ENCODE assay signal across 18 cellular contexts in the genomic region with DNA sequence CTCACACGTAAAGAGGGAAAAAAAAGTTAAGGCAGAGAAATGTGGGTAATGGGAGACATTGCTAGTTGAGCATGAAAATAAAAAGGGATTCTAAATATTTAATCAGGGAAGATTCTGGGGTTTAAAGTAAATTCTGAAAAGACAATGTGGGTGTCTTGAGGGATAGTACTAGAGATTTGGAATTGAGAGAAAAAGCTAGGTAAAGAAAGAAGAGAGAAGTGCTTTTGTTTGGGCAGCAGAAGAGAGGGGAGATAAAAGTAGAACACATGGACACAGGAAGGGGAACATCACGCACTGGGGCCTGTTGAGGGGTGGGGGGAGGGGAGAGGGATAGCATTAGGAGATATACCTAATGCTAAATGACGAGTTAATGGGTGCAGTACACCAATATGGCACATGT. TPM values are rescaled to one million over a fixed set of nuclear protein-coding genes. Genes with fewer than 3 reads are reported as not detected.
A peak's percentile ranks its signal among the peaks of the same experiment; 100 is the strongest.
DNase-seq lines count a peak whose midpoint lies in the region; ATAC-seq and TF ChIP-seq lines count a peak whose summit lies in the region.
"Had no signal": no experiment of that assay in that cellular context is flagged by ENCODE, and none has a peak within 500 bp of the region (broad histone marks: within the 10 kb centered on the region; RNA-seq: fewer than 3 reads in every experiment).

No MANE protein-coding gene starts in this region.

- peak overlapping the region; percentile 23; the same call in 1 of the 2 replicates for H2AFZ ChIP-seq in OCI-LY7 (ENCODE audit: low read length)

- H3K4me3 Mint-ChIP-seq in activated T-cell treated with anti-CD3 and anti-CD28 coated beads, Interleukin-2, amount 50 U/mL, for 72 hours, result peak overlapping the region in 1 of 2 donors; percentile 43
- no peak overlapping the region for H3K4me3 Mint-ChIP-seq in effector memory CD8-positive, alpha-beta T cell
- H3K4me3 Mint-ChIP-seq in stimulated activated naive B cell treated with anti-CD40 and anti-IgM and Interleukin-4, amounts not matched to agents 10 μg/mL and 1 μg/mL and 100 μg/mL, for 72 hours, result no peak overlapping the region

- H3K79me2 ChIP-seq in OCI-LY7 (ENCODE audit: insufficient read depth, low read depth, low read length), result peaks cover 6% of the 10 kb centered on the region

- H3K9me3 ChIP-seq in OCI-LY7 (ENCODE audit: low read length) (no peaks in the 10 kb centered on the region), uterus (no peaks in the 10 kb centered on the region)
- H3K9me3 ChIP-seq: vagina had no signal

- no peak overlapping the region for H3K4me3 ChIP-seq in OCI-LY7 (ENCODE audit: low read depth, low read length, poor library complexity, severe bottlenecking)
- no peak overlapping the region for H3K4me3 ChIP-seq in uterus
- H3K4me3 ChIP-seq: vagina had no signal

- no peak overlapping the region for H3K27ac ChIP-seq in OCI-LY7 (ENCODE audit: low read depth, low read length, poor library complexity, severe bottlenecking)
- H3K27ac ChIP-seq in uterus, result no peak overlapping the region
- H3K27ac ChIP-seq: vagina had no signal

- TF ChIP-seq CTCF in OCI-LY7 (conservative IDR thresholded peaks at IDR 0.05; ENCODE audit: low read length) (no peak), uterus (IDR thresholded peaks at IDR 0.05) (no peak)

- no peaks in the 10 kb centered on the region for H3K9me3 Mint-ChIP-seq in activated T-cell treated with anti-CD3 and anti-CD28 coated beads, Interleukin-2, amount 50 U/mL, for 72 hours
- H3K9me3 Mint-ChIP-seq in effector memory CD8-positive, alpha-beta T cell, result no peaks in the 10 kb centered on the region
- no peaks in the 10 kb centered on the region for H3K9me3 Mint-ChIP-seq in stimulated activated naive B cell treated with anti-CD40 and anti-IgM and Interleukin-4, amounts not matched to agents 10 μg/mL and 1 μg/mL and 100 μg/mL, for 72 hours

- H3K36me3 ChIP-seq in OCI-LY7 (ENCODE audit: insufficient read depth, low read length) (no peaks in the 10 kb centered on the region), uterus (no peaks in the 10 kb centered on the region)
- H3K36me3 ChIP-seq: vagina had no signal

- peaks cover 43% of the 10 kb centered on the region for H3K4me1 Mint-ChIP-seq in activated T-cell treated with anti-CD3 and anti-CD28 coated beads, Interleukin-2, amount 50 U/mL, for 72 hours (ENCODE audit: low read depth)
- H3K4me1 Mint-ChIP-seq in effector memory CD8-positive, alpha-beta T cell (ENCODE audit: low read depth in 2 of 2), result peaks cover 29 to 33% of the 10 kb centered on the region in 2 donors
- H3K4me1 Mint-ChIP-seq in stimulated activated naive B cell treated with anti-CD40 and anti-IgM and Interleukin-4, amounts not matched to agents 10 μg/mL and 1 μg/mL and 100 μg/mL, for 72 hours, result peaks cover 29 to 37% of the 10 kb centered on the region in 2 donors

- no peak for ATAC-seq in activated T-cell treated with anti-CD3 and anti-CD28 coated beads, Interleukin-2, amount 50 U/mL, for 72 hours (replicated peaks in 1 of 2)
- no peak for ATAC-seq in effector memory CD8-positive, alpha-beta T cell (replicated peaks)
- ATAC-seq in stimulated activated naive B cell treated with anti-CD40 and anti-IgM and Interleukin-4, amounts not matched to agents 10 μg/mL and 1 μg/mL and 100 μg/mL, for 72 hours (replicated peaks), result no peak

- TF ChIP-seq POLR2A in uterus (IDR thresholded peaks at IDR 0.05), result no peak

- no peak for DNase-seq in activated T-cell treated with anti-CD3 and anti-CD28 coated beads, Interleukin-2, amount 50 U/mL, for 72 hours
- DNase-seq in activated T-cell treated with anti-CD3 and anti-CD28 coated beads, Interleukin-2, amount 50 U/mL, for 1 hour, result no peak
- no peak for DNase-seq in OCI-LY7 (ENCODE audit: low spot score)
- no peak for DNase-seq in effector memory CD8-positive, alpha-beta T cell
- DNase-seq in stimulated activated naive B cell treated with anti-CD40 and anti-IgM and Interleukin-4, amounts not matched to agents 10 μg/mL and 1 μg/mL and 100 μg/mL, for 72 hours, result no peak
- no peak for DNase-seq in globus pallidus (ENCODE audit: low spot score)
- DNase-seq in uterus, result no peak
- no peak for DNase-seq in DMS153 (lab: John Stamatoyannopoulos, UW)
- DNase-seq: activated CD4-positive, alpha-beta T cell treated with anti-CD3 and anti-CD28 coated beads, Interleukin-2, amount 50 U/mL, for 4 hours; activated gamma-delta T cell; mammary epithelial cell; NCI-H1436 treated with DMSO at 0.1 percent for 48 hours; NCI-H524 treated with DMSO at 0.1 percent for 48 hours; occipital lobe; RPMI8226; stimulated activated naive CD4-positive, alpha-beta T cell had no signal

- no TSS peak for BruUV-seq in OCI-LY7 (replicated peaks; lab: Mats Ljungman, UMichigan)

- CTCF ChIA-PET in OCI-LY7 (lab: Charles Lee; ENCODE audit: unreplicated experiment), result no interaction called here

- H3K4me1 ChIP-seq in OCI-LY7 (ENCODE audit: insufficient read depth, low read length, poor library complexity, severe bottlenecking), result peaks cover 30% of the 10 kb centered on the region
- H3K4me1 ChIP-seq in uterus, result peaks cover 5 to 12% of the 10 kb centered on the region in 2 donors

- H3K27me3 Mint-ChIP-seq in activated T-cell treated with anti-CD3 and anti-CD28 coated beads, Interleukin-2, amount 50 U/mL, for 72 hours (ENCODE audit: low read depth), result peaks cover 12% of the 10 kb centered on the region
- H3K27me3 Mint-ChIP-seq in effector memory CD8-positive, alpha-beta T cell, result peaks cover 0 to 16% of the 10 kb centered on the region in 2 donors
- peaks cover 30 to 33% of the 10 kb centered on the region in 2 donors for H3K27me3 Mint-ChIP-seq in stimulated activated naive B cell treated with anti-CD40 and anti-IgM and Interleukin-4, amounts not matched to agents 10 μg/mL and 1 μg/mL and 100 μg/mL, for 72 hours

- intact Hi-C loops in OCI-LY7 (cut with micrococcal nuclease; ENCODE audit: unreplicated experiment), result no loop called here
- intact Hi-C loops in uterus (cut with DNase I; ENCODE audit: low total_unique reads), result no loop called here

- peaks cover 0 to 2% of the 10 kb centered on the region in 2 donors for H3K36me3 Mint-ChIP-seq in activated T-cell treated with anti-CD3 and anti-CD28 coated beads, Interleukin-2, amount 50 U/mL, for 72 hours (ENCODE audit: insufficient read depth in 2 of 2)
- H3K36me3 Mint-ChIP-seq in effector memory CD8-positive, alpha-beta T cell (ENCODE audit: insufficient read depth), result peaks cover 9% of the 10 kb centered on the region
- peaks cover 0 to 3% of the 10 kb centered on the region in 2 donors for H3K36me3 Mint-ChIP-seq in stimulated activated naive B cell treated with anti-CD40 and anti-IgM and Interleukin-4, amounts not matched to agents 10 μg/mL and 1 μg/mL and 100 μg/mL, for 72 hours

- 0 out of 2 replicates have a peak, but pooled peaks cover 4% of the 10 kb centered on the region for H4K20me1 ChIP-seq in OCI-LY7 (ENCODE audit: insufficient read depth, low read length)

- peak overlapping the region; percentile 8 for H3K27ac Mint-ChIP-seq in activated T-cell treated with anti-CD3 and anti-CD28 coated beads, Interleukin-2, amount 50 U/mL, for 72 hours
- peak overlapping the region; percentile 82 to 91 for H3K27ac Mint-ChIP-seq in effector memory CD8-positive, alpha-beta T cell
- peak overlapping the region; percentile 20 for H3K27ac Mint-ChIP-seq in stimulated activated naive B cell treated with anti-CD40 and anti-IgM and Interleukin-4, amounts not matched to agents 10 μg/mL and 1 μg/mL and 100 μg/mL, for 72 hours

- POLR2A ChIA-PET in OCI-LY7 (lab: Charles Lee), result interaction anchor here (1.3 kb wide), 1 partner anchor 9 kb away, joined by 3 read pairs; no protein-coding TSS in a partner anchor

- H3K4me2 ChIP-seq in OCI-LY7 (ENCODE audit: low read length), result no peak overlapping the region

- no peaks in the 10 kb centered on the region for H3K9me2 ChIP-seq in OCI-LY7 (ENCODE audit: insufficient read depth, low read length)

- no peaks in the 10 kb centered on the region for H3K27me3 ChIP-seq in uterus
- H3K27me3 ChIP-seq: vagina had no signal

RNA-seq across cellular contexts. Expression of gene YPEL4, which starts 3.5 kb away (rescaled TPM):
- 1 to 10 TPM; 1.1 to 1.3 TPM for total RNA-seq in activated T-cell treated with anti-CD3 and anti-CD28 coated beads, Interleukin-2, amount 50 U/mL, for 72 hours
- total RNA-seq in OCI-LY7 (2014; rRNA removed; shearing (Covaris generic)), result 0.54 and 0.85 TPM in 2 replicates
- total RNA-seq in OCI-LY7 (2022) (0.52 and 0.55 TPM in 2 replicates), uterus (1 to 10 TPM in 3 of 4 donors, under 1 TPM in 1; 0.26 to 7.6 (median 2.7) TPM)

RNA-seq across cellular contexts. Expression of gene CLP1, which starts 4.4 kb away (rescaled TPM):
- total RNA-seq in activated T-cell treated with anti-CD3 and anti-CD28 coated beads, Interleukin-2, amount 50 U/mL, for 72 hours, result 10 to 100 TPM; 15.1 to 16.1 TPM
- total RNA-seq in OCI-LY7 (2014; rRNA removed; shearing (Covaris generic)), result 18.3 and 18.5 TPM in 2 replicates
- 18.1 and 20.8 TPM in 2 replicates for total RNA-seq in OCI-LY7 (2022)
- total RNA-seq in uterus, result 10 to 100 TPM in 2 of 4 donors, 1 to 10 TPM in 2; 3.1 to 24.4 (median 12.2) TPM

RNA-seq across cellular contexts. Expression of gene ZDHHC5, which starts 14.8 kb away (rescaled TPM):
- total RNA-seq in activated T-cell treated with anti-CD3 and anti-CD28 coated beads, Interleukin-2, amount 50 U/mL, for 72 hours, result 10 to 100 TPM; 62.8 to 62.9 TPM
- 23.4 and 27.5 TPM in 2 replicates for total RNA-seq in OCI-LY7 (2014; rRNA removed; shearing (Covaris generic))
- total RNA-seq in OCI-LY7 (2022) (46.1 and 57.4 TPM in 2 replicates), uterus (10 to 100 TPM; 27.2 to 50.6 (median 34.6) TPM)

RNA-seq across cellular contexts. Expression of gene SERPING1, which starts 55.7 kb away (rescaled TPM):
- total RNA-seq in activated T-cell treated with anti-CD3 and anti-CD28 coated beads, Interleukin-2, amount 50 U/mL, for 72 hours, result not detected
- total RNA-seq in OCI-LY7 (2014; rRNA removed; shearing (Covaris generic)), result not detected in 2 replicates
- not detected in 2 replicates for total RNA-seq in OCI-LY7 (2022)
- total RNA-seq in uterus, result 100 to 1,000 TPM in 3 of 4 donors, 10 to 100 TPM in 1; 39.3 to 742 (median 362) TPM
- total RNA-seq: T-helper 2 cell treated with Interferon-gamma antibody and Interleukin-4, amounts not matched to agents 100 ng/mL and 5 ng/mL, for 36 hours had no signal

RNA-seq across cellular contexts. Expression of gene MED19, which starts 58.9 kb away (rescaled TPM):
- total RNA-seq in activated T-cell treated with anti-CD3 and anti-CD28 coated beads, Interleukin-2, amount 50 U/mL, for 72 hours, result 10 to 100 TPM; 19.8 to 20.0 TPM
- total RNA-seq in OCI-LY7 (2014; rRNA removed; shearing (Covaris generic)), result 11.9 and 17.5 TPM in 2 replicates
- total RNA-seq in OCI-LY7 (2022) (11.1 and 12.6 TPM in 2 replicates), uterus (10 to 100 TPM in 1 of 4 donors, 1 to 10 TPM in 3; 5.9 to 11.3 (median 9.1) TPM)

Comparison
In these comparisons a context has a peak if more than half of its experiments do, and no peak if none do; other contexts are left out.
1. H3K27ac Mint-ChIP-seq: peak in every context shown above with its lines; median percentile 86 in effector memory CD8-positive, alpha-beta T cell; 20 in stimulated activated naive B cell treated with anti-CD40 and anti-IgM and Interleukin-4, amounts not matched to agents 10 μg/mL and 1 μg/mL and 100 μg/mL, for 72 hours; 8 in activated T-cell treated with anti-CD3 and anti-CD28 coated beads, Interleukin-2, amount 50 U/mL, for 72 hours.